In the genomic region with DNA sequence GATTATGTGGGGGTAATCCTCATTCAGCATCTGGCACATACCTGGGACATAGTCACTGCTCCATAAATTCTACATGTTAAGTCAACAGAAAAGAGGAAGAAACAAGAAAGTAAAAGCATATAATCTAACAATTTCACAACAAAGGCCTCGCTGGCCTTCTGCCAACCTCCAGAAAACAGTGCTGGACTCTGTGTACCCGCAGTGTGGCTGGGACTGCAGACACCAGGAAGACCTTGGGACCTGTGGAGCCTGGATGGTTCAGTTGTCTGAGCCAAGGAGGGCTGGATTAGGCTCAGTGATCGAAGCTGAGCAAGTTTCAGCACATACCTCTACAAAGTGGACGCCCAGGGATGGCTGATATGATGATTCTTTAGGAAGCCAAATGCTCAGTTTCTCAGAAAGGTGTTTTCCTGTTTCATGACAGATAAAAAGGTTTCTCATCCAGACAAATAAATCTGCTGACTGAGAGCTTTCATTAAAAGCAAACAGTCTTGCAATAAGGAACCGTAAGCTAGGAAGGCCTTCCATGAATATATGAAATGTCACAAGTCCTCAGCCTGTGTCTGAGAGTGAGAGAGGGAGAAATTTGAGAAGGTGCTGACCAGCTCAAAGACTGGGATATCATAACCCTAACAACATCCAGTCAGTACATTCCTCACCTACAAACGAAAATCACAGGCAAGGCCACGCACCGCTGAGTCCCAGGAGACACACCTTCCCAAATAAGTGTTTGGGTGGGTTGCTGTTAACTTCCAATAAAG, we compare ENCODE assay signal across 8 cellular contexts. TPM values are rescaled to one million over a fixed set of nuclear protein-coding genes. Genes with fewer than 3 reads are reported as not detected.
DNase-seq lines count a peak whose midpoint lies in the region; ATAC-seq and TF ChIP-seq lines count a peak whose summit lies in the region.

No MANE protein-coding gene starts in this region.

- no peaks in the 10 kb centered on the region for H3K36me3 ChIP-seq in prostate gland

- no peak overlapping the region for H3T11ph ChIP-seq in H9 (ENCODE audit: low read length)

- no peak for TF ChIP-seq POLR2A in prostate gland (IDR thresholded peaks at IDR 0.05)

- no peak overlapping the region for H3K4me3 Mint-ChIP-seq in H9

- H3K27me3 ChIP-seq in H9 (ENCODE audit: insufficient read depth, low read length) = no peaks in the 10 kb centered on the region
- H3K27me3 ChIP-seq in prostate gland (replicated peaks; ENCODE audit: insufficient read depth) = no peaks in the 10 kb centered on the region

- no peaks in the 10 kb centered on the region for H3K9me3 Mint-ChIP-seq in H9

- no peak overlapping the region for H2BK20ac ChIP-seq in H9 (ENCODE audit: low read depth, low read length, poor library complexity, severe bottlenecking)

- no peak overlapping the region for H3K18ac ChIP-seq in H9 (ENCODE audit: insufficient read length, low read depth, low read length)

- H2BK5ac ChIP-seq in H9 (ENCODE audit: insufficient read length, low read length) = no peak overlapping the region

- no peak overlapping the region for H3K4me3 ChIP-seq in prostate gland

- H3K9me3 ChIP-seq in H9 (ENCODE audit: control insufficient read depth, low read depth, low read length) (no peaks in the 10 kb centered on the region), prostate gland (no peaks in the 10 kb centered on the region)

- H3K23ac ChIP-seq in H9 (ENCODE audit: insufficient read length, low read depth, low read length) = peak overlapping the region; percentile 70

- no peak overlapping the region; a peak in 1 of 7 replicates for H3K27ac Mint-ChIP-seq in H9

- no peak overlapping the region for H3K4ac ChIP-seq in H9 (ENCODE audit: low read depth, low read length)

- H3K27ac ChIP-seq in H9 (ENCODE audit: insufficient read length, low read depth, low read length) = no peak overlapping the region
- peak overlapping the region; percentile 62 for H3K27ac ChIP-seq in VCaP
- peak overlapping the region; percentile 83 to 96 for H3K27ac ChIP-seq in prostate gland

- no peak overlapping the region for H3K9ac ChIP-seq in H9 (ENCODE audit: extremely low read depth, insufficient read length, low read length)

- H4K5ac ChIP-seq in H9 (ENCODE audit: insufficient read length, low read depth, low read length) = no peak overlapping the region

- intact Hi-C loops in prostate gland (cut with DNase I) = loop anchor here (5.0 kb wide), 1 partner anchor 210 kb away; no protein-coding TSS in a partner anchor

- H3K4me2 ChIP-seq in H9 (ENCODE audit: insufficient read depth, insufficient read length, low read length) = no peak overlapping the region

- no peaks in the 10 kb centered on the region for H3K27me3 Mint-ChIP-seq in H9 (ENCODE audit: low read depth)

- no peak overlapping the region for H2BK120ac ChIP-seq in H9 (ENCODE audit: low read depth, low read length, poor library complexity, severe bottlenecking)

- H3K79me1 ChIP-seq in H9 (ENCODE audit: insufficient read depth, low read depth, low read length, poor library complexity, severe bottlenecking) = peaks cover 27% of the 10 kb centered on the region

- no peak for DNase-seq in H9
- DNase-seq in globus pallidus (ENCODE audit: low spot score) = peak; percentile 55
- DNase-seq in prostate gland (ENCODE audit: low spot score) = peak; percentile 94
- no peak for DNase-seq in stimulated activated CD4-positive, alpha-beta T cell treated with anti-CD3 and anti-CD28 coated beads, Interleukin-4, amount 100 ng/mL, for 1 hour

- peaks cover 16 to 22% of the 10 kb centered on the region in 2 experiments for H3K4me1 Mint-ChIP-seq in H9

- TF ChIP-seq CTCF in H9 (conservative IDR thresholded peaks at IDR 0.05) = no peak
- no peak for TF ChIP-seq CTCF in VCaP (conservative IDR thresholded peaks at IDR 0.05)
- TF ChIP-seq CTCF in prostate gland (IDR thresholded peaks at IDR 0.05) = no peak

- H3K14ac ChIP-seq in H9 (ENCODE audit: insufficient read depth, low read length) = no peak overlapping the region

- H2BK12ac ChIP-seq in H9 (ENCODE audit: insufficient read length, low read depth, low read length) = no peak overlapping the region

- peaks cover 58% of the 10 kb centered on the region for H3K79me2 ChIP-seq in H9 (ENCODE audit: insufficient read depth, low read length)

- H3K23me2 ChIP-seq in H9 (ENCODE audit: insufficient read length, low read depth, low read length, poor library complexity, severe bottlenecking) = no peaks in the 10 kb centered on the region

- ATAC-seq in HG03439 (IDR thresholded peaks at IDR 0.05; ENCODE audit: unreplicated experiment) = no peak
- ATAC-seq in GM21723 (IDR thresholded peaks at IDR 0.05; ENCODE audit: unreplicated experiment) = no peak
- no peak for ATAC-seq in activated CD4-positive, CD25-positive, alpha-beta regulatory T cell treated with anti-CD3 and anti-CD28 coated beads, Interleukin-2, amount 50 U/mL, for 24 hours

- no peak overlapping the region for H2BK15ac ChIP-seq in H9 (ENCODE audit: low read depth, low read length)

- H3K36me3 Mint-ChIP-seq in H9 (ENCODE audit: insufficient read depth in 1 of 3, low read depth in 3 of 3) = peaks cover 0 to 18% (median 12%) of the 10 kb centered on the region in 3 experiments; a peak in 4 of 7 replicates

- H3K4me1 ChIP-seq in H9 (ENCODE audit: insufficient read depth, low read length) (peaks cover 7% of the 10 kb centered on the region; the same call in 1 of the 2 replicates), prostate gland (replicated peaks) (peaks cover 72% of the 10 kb centered on the region)

- H3K56ac ChIP-seq in H9 (ENCODE audit: insufficient read length, low read depth, low read length) = no peak overlapping the region

- no CpG with 5 or more reads among the region's 8 CpGs for WGBS in H9 (ENCODE audit: extremely low coverage, insufficient read length, low lambda C conversion rate)
- 16% methylated on average over 8 of the region's 8 CpGs for WGBS in prostate gland

- H4K91ac ChIP-seq in H9 (ENCODE audit: insufficient read length, low read depth, low read length) = no peak overlapping the region

- no peak overlapping the region for H4K8ac ChIP-seq in H9 (replicated peaks; ENCODE audit: insufficient read length, low read depth, low read length)

- H4K20me1 ChIP-seq in H9 (ENCODE audit: control insufficient read depth, insufficient read depth, insufficient read length) = peaks cover 2% of the 10 kb centered on the region

- no peak overlapping the region for H2AFZ ChIP-seq in H9 (ENCODE audit: low read length)

- H2AK5ac ChIP-seq in H9 (ENCODE audit: insufficient read length, low read length) = no peak overlapping the region

RNA-seq across cellular contexts. Expression of gene CAPZB, which starts 48.4 kb away (rescaled TPM):
- total RNA-seq in H9 (2021) (343 and 348 TPM in 2 replicates), prostate gland (100 to 1,000 TPM; 139 to 150 TPM)

Comparison
In these comparisons a context has a peak if more than half of its experiments do, and no peak if none do; other contexts are left out.
1. DNase-seq: peak in globus pallidus (single experiment) and prostate gland (single experiment); none in H9 (single experiment) and stimulated activated CD4-positive, alpha-beta T cell treated with anti-CD3 and anti-CD28 coated beads, Interleukin-4, amount 100 ng/mL, for 1 hour (single experiment).